Comparison of ENCODE assay signal across 13 cellular contexts in the genomic region with DNA sequence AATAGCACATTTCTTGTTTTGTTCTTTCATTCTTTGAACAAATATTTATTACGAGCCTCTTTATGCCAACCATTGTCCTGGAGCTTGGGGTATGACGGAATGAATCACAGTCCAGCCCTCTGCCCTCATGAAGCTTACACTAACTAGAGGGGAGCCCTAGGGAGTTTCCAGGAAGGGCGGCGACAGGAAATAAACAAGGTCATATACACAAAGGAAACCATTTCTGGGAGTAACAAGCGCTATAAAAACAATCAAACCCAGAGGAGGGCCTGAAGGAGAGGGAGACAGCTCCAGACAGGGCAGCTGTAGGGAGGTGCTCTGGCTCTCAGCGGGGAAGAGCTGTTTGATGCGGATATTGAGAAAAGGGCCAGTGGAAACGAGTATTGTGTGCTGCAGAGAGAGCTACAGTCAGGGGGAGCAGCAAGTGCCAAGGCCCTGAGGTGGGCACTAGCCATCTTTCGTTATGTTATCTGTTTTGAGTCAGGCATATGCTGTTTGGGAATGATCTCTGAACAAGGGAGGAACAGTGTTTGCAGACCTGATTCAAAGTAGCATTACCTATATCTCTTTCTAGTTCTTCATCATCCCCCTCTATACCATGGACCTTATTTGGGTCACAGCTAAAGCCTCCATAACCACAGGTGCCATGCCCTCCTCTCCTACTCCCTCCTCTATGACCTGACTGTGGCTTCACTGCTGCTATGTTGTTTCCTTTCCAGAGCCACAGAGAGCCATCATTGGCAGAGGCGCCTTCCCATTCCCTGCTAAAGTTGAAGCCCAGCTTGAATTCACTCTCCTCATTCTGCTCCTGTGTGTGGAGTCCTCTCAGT. TPM values are rescaled to one million over a fixed set of nuclear protein-coding genes. Genes with fewer than 3 reads are reported as not detected.
DNase-seq lines count a peak whose midpoint lies in the region; ATAC-seq, FAIRE-seq and TF ChIP-seq lines count a peak whose summit lies in the region.
"Had no signal": no experiment of that assay in that cellular context is flagged by ENCODE, and none has a peak within 500 bp of the region (broad histone marks: within the 10 kb centered on the region; RNA-seq: fewer than 3 reads in every experiment).

No MANE protein-coding gene starts in this region.

- intact Hi-C loops in left ventricle myocardium inferior (cut with micrococcal nuclease), result no loop called here

- H3K4me1 ChIP-seq in left ventricle myocardium inferior, result peaks cover 35% of the 10 kb centered on the region

- no peaks in the 10 kb centered on the region for H3K36me3 ChIP-seq in left ventricle myocardium inferior

- ATAC-seq in HG03457 (IDR thresholded peaks at IDR 0.05; ENCODE audit: unreplicated experiment), result no peak
- ATAC-seq: HCT116; stimulated activated memory B cell treated with anti-CD40 and anti-IgM and Interleukin-4, amounts not matched to agents 10 μg/mL and 1 μg/mL and 100 μg/mL, for 72 hours had no signal

- no peaks in the 10 kb centered on the region for H3K27me3 ChIP-seq in left ventricle myocardium inferior (ENCODE audit: low read depth)

- H3K9me3 ChIP-seq in left ventricle myocardium inferior (replicated peaks), result peaks cover 11% of the 10 kb centered on the region

- no peak overlapping the region for H3K4me3 ChIP-seq in left ventricle myocardium inferior

- no peak for TF ChIP-seq CTCF in VCaP (conservative IDR thresholded peaks at IDR 0.05)
- no peak for TF ChIP-seq CTCF in left ventricle myocardium inferior (IDR thresholded peaks at IDR 0.05; ENCODE audit: borderline replicate concordance)
- TF ChIP-seq CTCF in GM20000 (IDR thresholded peaks at IDR 0.05; ENCODE audit: extremely low read depth, missing control alignments), result no peak

- DNase-seq in HCEC 1CT (peak; percentile 32), left ventricle myocardium inferior (peak; percentile 33), renal cortical epithelial cell (ENCODE audit: low read depth) (peak; percentile 57), urothelium cell line (ENCODE audit: low spot score) (no peak), GM20000 (ENCODE audit: low spot score) (no peak)
- DNase-seq: activated CD8-positive, alpha-beta memory T cell treated with anti-CD3 and anti-CD28 coated beads, Interleukin-2, amount 50 U/mL, for 48 hours; KBM-7; naive B cell; OCI-M1 had no signal

- FAIRE-seq in urothelium cell line (lab: Jason Lieb, UNC), result no peak

- H3K27ac ChIP-seq in VCaP, result peak overlapping the region; percentile 12; the same call in 1 of the 2 replicates
- H3K27ac ChIP-seq in left ventricle myocardium inferior (replicated peaks), result peak overlapping the region; percentile 78

RNA-seq across cellular contexts. Expression of gene ZBTB16, which starts 15.3 kb away (rescaled TPM):
- total RNA-seq in left ventricle myocardium inferior, result 64.5 TPM
- 5.7 and 53.7 TPM in 2 replicates for total RNA-seq in renal cortical epithelial cell

Comparison
In these comparisons a context has a peak if more than half of its experiments do, and no peak if none do; other contexts are left out.
1. DNase-seq: peak in HCEC 1CT (single experiment), left ventricle myocardium inferior (single experiment) and renal cortical epithelial cell (single experiment); none in urothelium cell line (single experiment) and GM20000 (single experiment).